14 cellular contexts compared by ENCODE assay signal in the genomic region with DNA sequence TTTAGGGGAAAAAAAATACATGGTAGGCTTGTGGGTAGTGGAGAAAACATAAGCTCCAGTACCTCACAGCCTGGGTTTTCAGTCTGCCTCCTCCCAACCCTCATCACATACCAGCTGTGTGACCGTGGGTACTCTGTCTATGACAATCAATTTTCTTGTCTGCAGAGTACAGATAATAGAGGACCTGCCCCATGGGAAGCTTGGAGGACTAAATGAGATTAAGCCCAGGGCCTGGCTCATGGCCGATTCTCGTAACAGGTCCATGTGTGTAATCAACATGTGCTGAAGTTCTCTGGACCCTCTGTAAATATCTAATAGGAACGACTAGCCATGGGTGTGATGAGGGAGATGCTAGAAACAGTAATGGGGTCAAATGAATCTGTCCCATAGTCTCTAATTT.
"Had no signal": no experiment of that assay in that cellular context is flagged by ENCODE, and none has a peak within 500 bp of the region (broad histone marks: within the 10 kb centered on the region; RNA-seq: fewer than 3 reads in every experiment).

No MANE protein-coding gene starts in this region.

- H3K36me3 Mint-ChIP-seq: mesothelial cell of epicardium; natural killer cell treated with Interleukin-12 subunit alpha and Interleukin-12 subunit beta and Interleukin-15 and Interleukin-18, amount 100 ng/mL, for 72 hours; neural progenitor cell had no signal

- H3K4me3 Mint-ChIP-seq: mesothelial cell of epicardium; natural killer cell treated with Interleukin-12 subunit alpha and Interleukin-12 subunit beta and Interleukin-15 and Interleukin-18, amount 100 ng/mL, for 72 hours; neural progenitor cell had no signal

- H3K4me2 ChIP-seq: neural progenitor cell had no signal

- H2AFZ ChIP-seq: neural progenitor cell had no signal

- DNase-seq: dermis blood vessel endothelial cell; heart right ventricle; mammary epithelial cell; small intestine; stimulated activated CD4-positive, alpha-beta T cell treated with anti-CD3 and anti-CD28 coated beads, Interleukin-12 subunit alpha, Interleukin-12 subunit beta, amount 100 ng/mL, for 4 hours; trophoblast cell had no signal

- H3K27ac Mint-ChIP-seq: mesothelial cell of epicardium; natural killer cell treated with Interleukin-12 subunit alpha and Interleukin-12 subunit beta and Interleukin-15 and Interleukin-18, amount 100 ng/mL, for 72 hours; neural progenitor cell; progenitor cell of endocrine pancreas had no signal

- FAIRE-seq: frontal cortex, pancreas, small intestine, urothelium cell line had no signal

- H3K27ac ChIP-seq: colonic mucosa, neural progenitor cell, pancreas had no signal

- H3K4me1 Mint-ChIP-seq: mesothelial cell of epicardium had no signal

- H3K4me1 ChIP-seq: colonic mucosa, neural progenitor cell, pancreas had no signal

- H3K36me3 ChIP-seq: colonic mucosa, neural progenitor cell, pancreas had no signal

- H3K9me3 Mint-ChIP-seq: mesothelial cell of epicardium; natural killer cell treated with Interleukin-12 subunit alpha and Interleukin-12 subunit beta and Interleukin-15 and Interleukin-18, amount 100 ng/mL, for 72 hours; neural progenitor cell had no signal

- H3K27me3 ChIP-seq: colonic mucosa, heart right ventricle, neural progenitor cell, pancreas had no signal

- H3K27me3 Mint-ChIP-seq: progenitor cell of endocrine pancreas had no signal

- H3K9me3 ChIP-seq: colonic mucosa, heart right ventricle, pancreas had no signal

- H3K4me3 ChIP-seq: colonic mucosa, neural progenitor cell, pancreas had no signal

- H3K9ac ChIP-seq: neural progenitor cell had no signal
